1 cellular context compared by ENCODE assay signal in the genomic region with DNA sequence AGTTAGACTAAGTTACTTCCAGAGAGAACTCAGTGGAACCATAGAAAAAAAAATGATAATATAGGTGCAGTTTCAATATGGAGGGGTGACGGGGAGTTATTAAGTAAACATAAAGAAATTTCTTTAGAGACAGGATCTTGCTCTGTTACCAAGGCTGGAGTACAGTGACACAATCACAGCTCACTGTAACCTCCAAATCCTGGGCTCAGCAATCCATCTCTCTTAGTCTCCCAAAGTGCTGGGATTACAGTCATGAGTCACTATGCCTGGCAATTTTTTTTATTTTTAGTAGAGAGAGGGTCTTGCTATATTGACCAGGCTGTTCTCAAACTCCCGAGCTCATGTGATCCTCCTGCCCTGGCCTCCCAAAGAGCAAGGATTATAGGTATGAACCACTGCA.
TF ChIP-seq lines count a peak whose summit lies in the region.

No MANE protein-coding gene starts in this region.

TF ChIP-seq in HepG2, 621 proteins besides CTCF, POLR2A, EP300 and RAD21:
- TF ChIP-seq, protein P1, sequence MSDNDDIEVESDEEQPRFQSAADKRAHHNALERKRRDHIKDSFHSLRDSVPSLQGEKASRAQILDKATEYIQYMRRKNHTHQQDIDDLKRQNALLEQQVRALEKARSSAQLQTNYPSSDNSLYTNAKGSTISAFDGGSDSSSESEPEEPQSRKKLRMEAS (IDR thresholded peaks at IDR 0.05) = no peak
- TF ChIP-seq ZNF326 (CRISPR knock-in tag; IDR thresholded peaks at IDR 0.05; ENCODE audit: borderline replicate concordance) = no peak
- TF ChIP-seq ZBTB8A (CRISPR knock-in tag; IDR thresholded peaks at IDR 0.05; ENCODE audit: borderline replicate concordance, low read depth) = no peak
- TF ChIP-seq ZFAT (CRISPR knock-in tag; conservative IDR thresholded peaks at IDR 0.05) = no peak
- no peak for TF ChIP-seq ZNF598 (CRISPR knock-in tag; IDR thresholded peaks at IDR 0.05; ENCODE audit: borderline replicate concordance)
- TF ChIP-seq, protein P2, sequence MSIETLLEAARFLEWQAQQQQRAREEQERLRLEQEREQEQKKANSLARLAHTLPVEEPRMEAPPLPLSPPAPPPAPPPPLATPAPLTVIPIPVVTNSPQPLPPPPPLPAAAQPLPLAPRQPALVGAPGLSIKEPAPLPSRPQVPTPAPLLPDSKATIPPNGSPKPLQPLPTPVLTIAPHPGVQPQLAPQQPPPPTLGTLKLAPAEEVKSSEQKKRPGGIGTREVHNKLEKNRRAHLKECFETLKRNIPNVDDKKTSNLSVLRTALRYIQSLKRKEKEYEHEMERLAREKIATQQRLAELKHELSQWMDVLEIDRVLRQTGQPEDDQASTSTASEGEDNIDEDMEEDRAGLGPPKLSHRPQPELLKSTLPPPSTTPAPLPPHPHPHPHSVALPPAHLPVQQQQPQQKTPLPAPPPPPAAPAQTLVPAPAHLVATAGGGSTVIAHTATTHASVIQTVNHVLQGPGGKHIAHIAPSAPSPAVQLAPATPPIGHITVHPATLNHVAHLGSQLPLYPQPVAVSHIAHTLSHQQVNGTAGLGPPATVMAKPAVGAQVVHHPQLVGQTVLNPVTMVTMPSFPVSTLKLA (IDR thresholded peaks at IDR 0.05) = no peak
- TF ChIP-seq, protein P3, sequence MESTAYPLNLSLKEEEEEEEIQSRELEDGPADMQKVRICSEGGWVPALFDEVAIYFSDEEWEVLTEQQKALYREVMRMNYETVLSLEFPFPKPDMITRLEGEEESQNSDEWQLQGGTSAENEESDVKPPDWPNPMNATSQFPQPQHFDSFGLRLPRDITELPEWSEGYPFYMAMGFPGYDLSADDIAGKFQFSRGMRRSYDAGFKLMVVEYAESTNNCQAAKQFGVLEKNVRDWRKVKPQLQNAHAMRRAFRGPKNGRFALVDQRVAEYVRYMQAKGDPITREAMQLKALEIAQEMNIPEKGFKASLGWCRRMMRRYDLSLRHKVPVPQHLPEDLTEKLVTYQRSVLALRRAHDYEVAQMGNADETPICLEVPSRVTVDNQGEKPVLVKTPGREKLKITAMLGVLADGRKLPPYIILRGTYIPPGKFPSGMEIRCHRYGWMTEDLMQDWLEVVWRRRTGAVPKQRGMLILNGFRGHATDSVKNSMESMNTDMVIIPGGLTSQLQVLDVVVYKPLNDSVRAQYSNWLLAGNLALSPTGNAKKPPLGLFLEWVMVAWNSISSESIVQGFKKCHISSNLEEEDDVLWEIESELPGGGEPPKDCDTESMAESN (CRISPR knock-in tag; conservative IDR thresholded peaks at IDR 0.05) = no peak
- no peak for TF ChIP-seq TARDBP (CRISPR knock-in tag; IDR thresholded peaks at IDR 0.05)
- TF ChIP-seq BRD4 (CRISPR knock-in tag; IDR thresholded peaks at IDR 0.05) = no peak
- TF ChIP-seq ZBTB7B (CRISPR knock-in tag; IDR thresholded peaks at IDR 0.05) = no peak
- TF ChIP-seq EHMT2 (IDR thresholded peaks at IDR 0.05; ENCODE audit: borderline replicate concordance, low read depth, low read length) = no peak
- no peak for TF ChIP-seq BORCS8-MEF2B (CRISPR knock-in tag; IDR thresholded peaks at IDR 0.05)
- TF ChIP-seq, protein P4, sequence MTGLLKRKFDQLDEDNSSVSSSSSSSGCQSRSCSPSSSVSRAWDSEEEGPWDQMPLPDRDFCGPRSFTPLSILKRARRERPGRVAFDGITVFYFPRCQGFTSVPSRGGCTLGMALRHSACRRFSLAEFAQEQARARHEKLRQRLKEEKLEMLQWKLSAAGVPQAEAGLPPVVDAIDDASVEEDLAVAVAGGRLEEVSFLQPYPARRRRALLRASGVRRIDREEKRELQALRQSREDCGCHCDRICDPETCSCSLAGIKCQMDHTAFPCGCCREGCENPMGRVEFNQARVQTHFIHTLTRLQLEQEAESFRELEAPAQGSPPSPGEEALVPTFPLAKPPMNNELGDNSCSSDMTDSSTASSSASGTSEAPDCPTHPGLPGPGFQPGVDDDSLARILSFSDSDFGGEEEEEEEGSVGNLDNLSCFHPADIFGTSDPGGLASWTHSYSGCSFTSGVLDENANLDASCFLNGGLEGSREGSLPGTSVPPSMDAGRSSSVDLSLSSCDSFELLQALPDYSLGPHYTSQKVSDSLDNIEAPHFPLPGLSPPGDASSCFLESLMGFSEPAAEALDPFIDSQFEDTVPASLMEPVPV (CRISPR knock-in tag; IDR thresholded peaks at IDR 0.05) = no peak
TF ChIP-seq in HepG2: peak in this region for 0.
